Comparison of ENCODE assay signal across 1 cellular context in the genomic region with DNA sequence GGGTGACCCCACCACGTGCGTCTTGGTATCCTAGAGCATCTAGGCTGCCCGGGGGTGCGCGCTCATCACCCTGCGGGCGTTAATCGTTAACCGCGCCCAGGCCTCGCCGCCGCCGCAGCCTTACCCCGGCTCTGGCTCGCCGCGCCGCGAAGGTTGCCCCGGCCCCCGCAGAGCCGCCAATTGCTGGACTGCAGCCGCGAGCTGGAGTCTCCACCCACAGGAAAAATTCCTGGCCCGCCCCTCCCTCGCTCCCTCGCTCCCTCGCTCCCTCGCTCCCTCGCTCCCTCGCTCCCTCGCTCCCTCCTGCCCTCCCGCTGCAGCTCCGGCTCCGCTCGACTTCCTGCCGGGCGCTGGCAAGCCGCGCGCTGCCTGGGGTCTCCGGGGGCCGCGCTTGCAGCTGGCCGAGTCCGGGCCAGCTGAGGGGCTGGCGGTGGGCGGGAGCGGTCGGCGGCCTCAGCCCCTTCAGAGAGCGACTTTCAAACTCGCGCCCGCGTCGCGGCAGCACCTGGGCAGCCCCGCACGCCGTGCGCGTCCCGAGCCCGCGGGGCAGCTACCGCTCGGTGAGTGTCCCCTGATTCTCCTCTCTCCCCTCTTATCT.
TF ChIP-seq lines count a peak whose summit lies in the region.

TSS of gene PLEKHG3 (plus strand) at position 280 of the 598 bp plus-strand sequence. CDS start 23,208 bp downstream, outside the sequence.

TF ChIP-seq in SK-N-SH treated with all-trans-retinoic acid at 6 μM for 48 hours, 23 proteins besides CTCF, POLR2A, EP300 and RAD21 (continued from another document):
- TF ChIP-seq, protein P1, sequence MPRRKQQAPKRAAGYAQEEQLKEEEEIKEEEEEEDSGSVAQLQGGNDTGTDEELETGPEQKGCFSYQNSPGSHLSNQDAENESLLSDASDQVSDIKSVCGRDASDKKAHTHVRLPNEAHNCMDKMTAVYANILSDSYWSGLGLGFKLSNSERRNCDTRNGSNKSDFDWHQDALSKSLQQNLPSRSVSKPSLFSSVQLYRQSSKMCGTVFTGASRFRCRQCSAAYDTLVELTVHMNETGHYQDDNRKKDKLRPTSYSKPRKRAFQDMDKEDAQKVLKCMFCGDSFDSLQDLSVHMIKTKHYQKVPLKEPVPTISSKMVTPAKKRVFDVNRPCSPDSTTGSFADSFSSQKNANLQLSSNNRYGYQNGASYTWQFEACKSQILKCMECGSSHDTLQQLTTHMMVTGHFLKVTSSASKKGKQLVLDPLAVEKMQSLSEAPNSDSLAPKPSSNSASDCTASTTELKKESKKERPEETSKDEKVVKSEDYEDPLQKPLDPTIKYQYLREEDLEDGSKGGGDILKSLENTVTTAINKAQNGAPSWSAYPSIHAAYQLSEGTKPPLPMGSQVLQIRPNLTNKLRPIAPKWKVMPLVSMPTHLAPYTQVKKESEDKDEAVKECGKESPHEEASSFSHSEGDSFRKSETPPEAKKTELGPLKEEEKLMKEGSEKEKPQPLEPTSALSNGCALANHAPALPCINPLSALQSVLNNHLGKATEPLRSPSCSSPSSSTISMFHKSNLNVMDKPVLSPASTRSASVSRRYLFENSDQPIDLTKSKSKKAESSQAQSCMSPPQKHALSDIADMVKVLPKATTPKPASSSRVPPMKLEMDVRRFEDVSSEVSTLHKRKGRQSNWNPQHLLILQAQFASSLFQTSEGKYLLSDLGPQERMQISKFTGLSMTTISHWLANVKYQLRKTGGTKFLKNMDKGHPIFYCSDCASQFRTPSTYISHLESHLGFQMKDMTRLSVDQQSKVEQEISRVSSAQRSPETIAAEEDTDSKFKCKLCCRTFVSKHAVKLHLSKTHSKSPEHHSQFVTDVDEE (CRISPR knock-in tag; IDR thresholded peaks at IDR 0.05): no peak
TF ChIP-seq in SK-N-SH treated with all-trans-retinoic acid at 6 μM for 48 hours: peak in this region for 2.
